Comparison of ENCODE assay signal across 9 cellular contexts in genomic region chr2:112181571-112182290, GRCh38. TPM values are rescaled to one million over a fixed set of nuclear protein-coding genes. Genes with fewer than 3 reads are reported as not detected.
DNase-seq lines count a peak whose midpoint lies in the region; ATAC-seq, FAIRE-seq and TF ChIP-seq lines count a peak whose summit lies in the region.
"Had no signal": no experiment of that assay in that cellular context is flagged by ENCODE, and none has a peak within 500 bp of the region (broad histone marks: within the 10 kb centered on the region; RNA-seq: fewer than 3 reads in every experiment).

No MANE protein-coding gene starts in this region.

- peaks cover 18% of the 10 kb centered on the region for H3K27me3 ChIP-seq in keratinocyte (ENCODE audit: control insufficient read depth, extremely low read depth, insufficient read depth, low read length)
- peaks cover 15% of the 10 kb centered on the region for H3K27me3 ChIP-seq in brain microvascular endothelial cell (replicated peaks)
- H3K27me3 ChIP-seq: right lobe of liver had no signal

- no peak overlapping the region for H3K4me3 ChIP-seq in keratinocyte (ENCODE audit: control insufficient read depth in 2 of 3, extremely low read depth in 1 of 3, insufficient read depth in 2 of 3, low read depth in 1 of 3, low read length in 3 of 3)
- no peak overlapping the region for H3K4me3 ChIP-seq in foreskin fibroblast (ENCODE audit: low read depth in 1 of 2, low read length in 2 of 2)
- no peak overlapping the region for H3K4me3 ChIP-seq in brain microvascular endothelial cell (ENCODE audit: low read depth, low read length)
- H3K4me3 ChIP-seq: right lobe of liver had no signal

- H3K27ac ChIP-seq in keratinocyte (ENCODE audit: control insufficient read depth, insufficient read depth, low read length): no peak overlapping the region
- no peak overlapping the region for H3K27ac ChIP-seq in brain microvascular endothelial cell
- H3K27ac ChIP-seq: right lobe of liver had no signal

- H3K9me3 ChIP-seq in keratinocyte (ENCODE audit: control insufficient read depth, low read depth, low read length): no peaks in the 10 kb centered on the region
- H3K9me3 ChIP-seq: right lobe of liver had no signal

- H3K4me1 ChIP-seq in keratinocyte (ENCODE audit: control insufficient read depth, extremely low read depth, insufficient read depth, low read length): no peaks in the 10 kb centered on the region
- H3K4me1 ChIP-seq: right lobe of liver had no signal

- no peak overlapping the region for H3K27ac Mint-ChIP-seq in stimulated activated naive CD8-positive, alpha-beta T cell treated with anti-CD3 and anti-CD28 coated beads, Interleukin-15, amount 100 ng/mL, for 72 hours

- H3K79me2 ChIP-seq in keratinocyte (ENCODE audit: control insufficient read depth, insufficient read depth, low read length): no peaks in the 10 kb centered on the region

- no peak overlapping the region for H2AFZ ChIP-seq in keratinocyte (ENCODE audit: control insufficient read depth, low read length)

- H3K27me3 Mint-ChIP-seq in stimulated activated naive CD8-positive, alpha-beta T cell treated with anti-CD3 and anti-CD28 coated beads, Interleukin-15, amount 100 ng/mL, for 72 hours: peaks cover 8% of the 10 kb centered on the region

- TF ChIP-seq CTCF in keratinocyte (optimal IDR thresholded peaks at IDR 0.05 in 1 of 3, IDR thresholded peaks at IDR 0.05 in 1 of 3, conservative IDR thresholded peaks at IDR 0.05 in 1 of 3; ENCODE audit: extremely low read depth in 1 of 3, insufficient read depth in 2 of 3, low read length in 3 of 3) (peak in 1 of 3 experiments; percentile 5), foreskin fibroblast (IDR thresholded peaks at IDR 0.05; ENCODE audit: low read depth, low read length) (no peak), brain microvascular endothelial cell (IDR thresholded peaks at IDR 0.05; ENCODE audit: low read depth, low read length, missing control alignments) (no peak)

- DNase-seq in NCI-H748 (lab: John Stamatoyannopoulos, UW; ENCODE audit: unreplicated experiment): peak; percentile 66
- no peak for DNase-seq in NCI-H748 treated with DMSO at 0.1 percent for 48 hours (lab: John Stamatoyannopoulos, UW)
- DNase-seq in activated T-cell treated with anti-CD3 and anti-CD28 coated beads for 4 hours: peak; percentile 47
- DNase-seq in keratinocyte (ENCODE audit: low read depth, low spot score): no peak
- peak; percentile 32 to 42 for DNase-seq in stimulated activated naive CD8-positive, alpha-beta T cell treated with anti-CD3 and anti-CD28 coated beads, Interleukin-15, amount 100 ng/mL, for 72 hours
- DNase-seq in foreskin fibroblast: no peak
- no peak for DNase-seq in AML-193 (lab: John Stamatoyannopoulos, UW)
- DNase-seq in brain microvascular endothelial cell: no peak
- DNase-seq: right lobe of liver had no signal

- no peaks in the 10 kb centered on the region for H3K9me1 ChIP-seq in keratinocyte (ENCODE audit: control insufficient read depth, extremely low read depth, insufficient read depth, low read length)

- peak overlapping the region; percentile 22 for H3K4me2 ChIP-seq in keratinocyte (ENCODE audit: control insufficient read depth, extremely low read depth, insufficient read depth, low read depth, low read length)

- FAIRE-seq in keratinocyte (lab: Jason Lieb, UNC): no peak

- ATAC-seq in stimulated activated naive CD8-positive, alpha-beta T cell treated with anti-CD3 and anti-CD28 coated beads, Interleukin-15, amount 100 ng/mL, for 72 hours: peak; percentile 80

- dilution Hi-C loops in keratinocyte (cut with MboI; ENCODE audit: extremely low pct_ligation_motif_present, low sequenced_read_pairs): no loop called here

- no peak overlapping the region for H3K9ac ChIP-seq in keratinocyte (ENCODE audit: control insufficient read depth, extremely low read depth, insufficient read depth, low read length)

- H3K4me1 Mint-ChIP-seq in stimulated activated naive CD8-positive, alpha-beta T cell treated with anti-CD3 and anti-CD28 coated beads, Interleukin-15, amount 100 ng/mL, for 72 hours: peaks cover 44% of the 10 kb centered on the region

- no peaks in the 10 kb centered on the region for H4K20me1 ChIP-seq in keratinocyte (ENCODE audit: control insufficient read depth, extremely low read depth, insufficient read depth, low read length)

- in situ Hi-C loops in brain microvascular endothelial cell (cut with HindIII; ENCODE audit: low pct_ligation_motif_present, low sequenced_read_pairs): no loop called here

- no peaks in the 10 kb centered on the region for H3K36me3 ChIP-seq in keratinocyte (ENCODE audit: control insufficient read depth in 2 of 2, extremely low read depth in 1 of 2, insufficient read depth in 2 of 2, low read length in 2 of 2)
- no peaks in the 10 kb centered on the region for H3K36me3 ChIP-seq in brain microvascular endothelial cell (replicated peaks)
- H3K36me3 ChIP-seq: right lobe of liver had no signal

- H3K4me3 Mint-ChIP-seq in stimulated activated naive CD8-positive, alpha-beta T cell treated with anti-CD3 and anti-CD28 coated beads, Interleukin-15, amount 100 ng/mL, for 72 hours: peak overlapping the region; percentile 50 to 71

- H3K9me3 Mint-ChIP-seq in stimulated activated naive CD8-positive, alpha-beta T cell treated with anti-CD3 and anti-CD28 coated beads, Interleukin-15, amount 100 ng/mL, for 72 hours: peaks cover 0 to 8% of the 10 kb centered on the region in 2 donors

RNA-seq across cellular contexts. Expression of gene FBLN7, which starts 43.5 kb away (rescaled TPM):
- polyA plus RNA-seq in keratinocyte: 0.12 TPM in 1 of 3 replicates, not detected in the others
- not detected for polyA plus RNA-seq in keratinocyte (2011; ENCODE audit: low read depth)
- polyA plus RNA-seq in keratinocyte (2011; cell fraction: cytosol; rRNA removed): not detected in 2 replicates
- 0.08 and 0.15 TPM in 2 replicates for polyA plus RNA-seq in keratinocyte (2011; cell fraction: nucleus; rRNA removed)
- polyA plus RNA-seq in keratinocyte (2012; ENCODE audit: low replicate concordance): not detected in 2 replicates
- 0.10 TPM in 1 of 3 replicates, not detected in the others for polyA minus RNA-seq in keratinocyte
- polyA minus RNA-seq in keratinocyte (2011; cell fraction: cytosol; rRNA and poly(A)+ RNA removed): not detected
- polyA minus RNA-seq in keratinocyte (2011; cell fraction: nucleus; rRNA and poly(A)+ RNA removed): 0.21 and 0.31 TPM in 2 replicates

Comparison
In these comparisons a context has a peak if more than half of its experiments do, and no peak if none do; other contexts are left out.
1. DNase-seq: peak in NCI-H748 (single experiment), activated T-cell treated with anti-CD3 and anti-CD28 coated beads for 4 hours (single experiment) and stimulated activated naive CD8-positive, alpha-beta T cell treated with anti-CD3 and anti-CD28 coated beads, Interleukin-15, amount 100 ng/mL, for 72 hours (2 of 2); none in NCI-H748 treated with DMSO at 0.1 percent for 48 hours (single experiment), keratinocyte (single experiment), foreskin fibroblast (0 of 2), AML-193 (0 of 2) and brain microvascular endothelial cell (single experiment).